ENCODE assay signal across 20 cellular contexts in the genomic region with DNA sequence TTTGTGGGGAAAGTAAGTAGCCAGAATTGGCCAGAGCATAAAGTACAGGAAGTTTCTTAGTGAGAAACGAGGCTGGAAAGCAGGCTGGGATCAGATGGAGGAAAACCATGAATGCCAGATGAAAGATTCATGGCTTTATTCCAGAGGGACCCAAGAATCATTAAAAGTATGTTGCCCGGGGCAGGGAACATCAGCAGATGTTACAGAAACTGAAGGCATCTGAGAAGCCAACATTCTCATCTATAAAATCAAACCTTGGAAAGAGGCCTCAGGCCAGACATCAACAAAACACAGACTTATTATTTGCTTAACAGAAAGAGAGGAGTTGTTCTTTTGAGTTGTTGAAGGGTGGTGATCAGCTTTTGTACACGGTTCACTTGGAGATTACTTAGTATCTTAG.
DNase-seq lines count a peak whose midpoint lies in the region; ATAC-seq and TF ChIP-seq lines count a peak whose summit lies in the region.
"Had no signal": no experiment of that assay in that cellular context is flagged by ENCODE, and none has a peak within 500 bp of the region (broad histone marks: within the 10 kb centered on the region; RNA-seq: fewer than 3 reads in every experiment).

No MANE protein-coding gene starts in this region.

- POLR2A ChIA-PET in PC-3 (lab: Charles Lee; ENCODE audit: unreplicated experiment) = no interaction called here

- H3K79me2 ChIP-seq in PC-3 (ENCODE audit: low read length) = no peaks in the 10 kb centered on the region

- no peak overlapping the region for H2AFZ ChIP-seq in PC-3 (ENCODE audit: low read length)

- peaks cover 49% of the 10 kb centered on the region for H3K4me1 ChIP-seq in PC-3 (ENCODE audit: insufficient read depth, low read length)
- H3K4me1 ChIP-seq: lower lobe of right lung, right atrium auricular region had no signal

- no peak for ATAC-seq in PC-3
- ATAC-seq: activated naive CD8-positive, alpha-beta T cell treated with anti-CD3 and anti-CD28 coated beads, Interleukin-2, amount 50 U/mL, for 24 hours; lower lobe of right lung; stimulated activated naive B cell treated with anti-CD40 and anti-IgM and Interleukin-4, amounts not matched to agents 10 μg/mL and 1 μg/mL and 100 μg/mL, for 72 hours had no signal

- no peaks in the 10 kb centered on the region for H4K20me1 ChIP-seq in PC-3 (ENCODE audit: low read length)

- H3K27ac ChIP-seq in PC-3 (ENCODE audit: low read length) = peak overlapping the region; percentile 17; the same call in 1 of the 2 replicates
- H3K27ac ChIP-seq: C4-2B, lower lobe of right lung, right atrium auricular region, tibial nerve had no signal

- H3K36me3 ChIP-seq in PC-3 (ENCODE audit: low read depth, low read length) = no peaks in the 10 kb centered on the region
- H3K36me3 ChIP-seq: lower lobe of right lung, right atrium auricular region, tibial nerve had no signal

- H3F3A ChIP-seq in PC-3 (ENCODE audit: low read length, unreplicated experiment) = no peaks in the 10 kb centered on the region

- H3K4me3 ChIP-seq in PC-3 (ENCODE audit: low read length) (no peak overlapping the region), fibroblast of mammary gland (ENCODE audit: control insufficient read depth, low read depth, low read length) (no peak overlapping the region), skeletal muscle cell (ENCODE audit: low read depth, low read length) (no peak overlapping the region)
- H3K4me3 ChIP-seq: lower lobe of right lung, right atrium auricular region, tibial nerve had no signal

- H3K27me3 ChIP-seq in PC-3 (ENCODE audit: low read length) = no peaks in the 10 kb centered on the region
- H3K27me3 ChIP-seq: right atrium auricular region, tibial nerve had no signal

- H3K4me2 ChIP-seq in PC-3 (ENCODE audit: low read length) = no peak overlapping the region

- no peaks in the 10 kb centered on the region for H3K9me3 ChIP-seq in PC-3 (ENCODE audit: low read length)

- no peak overlapping the region for H3K9ac ChIP-seq in PC-3 (ENCODE audit: low read length)

- no peaks in the 10 kb centered on the region for H3K9me2 ChIP-seq in PC-3 (replicated peaks; ENCODE audit: low read length)

- intact Hi-C loops in PC-3 (cut with micrococcal nuclease) = no loop called here

- no peak for TF ChIP-seq CTCF in PC-3 (conservative IDR thresholded peaks at IDR 0.05; ENCODE audit: low read depth, low read length)
- TF ChIP-seq CTCF in fibroblast of mammary gland (conservative IDR thresholded peaks at IDR 0.05; ENCODE audit: control insufficient read depth, insufficient read depth, low read depth, low read length) = no peak

- DNase-seq in EH (ENCODE audit: low read depth) (peak; percentile 92), PC-3 (peak; percentile 47), fibroblast of mammary gland (ENCODE audit: low read depth) (peak; percentile 14), skeletal muscle cell (ENCODE audit: low read depth) (peak; percentile 40), NCI-H1694 (lab: John Stamatoyannopoulos, UW) (no peak)
- DNase-seq in activated CD4-positive, alpha-beta T cell treated with anti-CD3 and anti-CD28 coated beads, Interleukin-2, amount 50 U/mL, for 1 hour = no peak
- DNase-seq in activated naive CD4-positive, alpha-beta T cell treated with Interleukin-2 at 50 U/mL for 16 hours = no peak
- DNase-seq: activated CD4-positive, alpha-beta T cell treated with anti-CD3 and anti-CD28 coated beads for 1 hour; activated naive CD8-positive, alpha-beta T cell treated with anti-CD3 and anti-CD28 coated beads, Interleukin-2, amount 50 U/mL, for 24 hours; dermis blood vessel endothelial cell; erythroblast; head of caudate nucleus; lower lobe of right lung; NCI-H187; NCI-H226; RPMI8226; stimulated activated naive B cell treated with anti-CD40 and anti-IgM and Interleukin-4, amounts not matched to agents 10 μg/mL and 1 μg/mL and 100 μg/mL, for 72 hours had no signal

- BruUV-seq in PC-3 (replicated peaks; lab: Mats Ljungman, UMichigan) = no TSS peak

- CTCF ChIA-PET in PC-3 (lab: Charles Lee) = no interaction called here

Comparison
In these comparisons a context has a peak if more than half of its experiments do, and no peak if none do; other contexts are left out.
1. DNase-seq: peak in EH (single experiment), PC-3 (single experiment), fibroblast of mammary gland (single experiment) and skeletal muscle cell (single experiment); none in activated CD4-positive, alpha-beta T cell treated with anti-CD3 and anti-CD28 coated beads, Interleukin-2, amount 50 U/mL, for 1 hour (single experiment), NCI-H1694 (single experiment) and activated naive CD4-positive, alpha-beta T cell treated with Interleukin-2 at 50 U/mL for 16 hours (single experiment).